Comparison of ENCODE assay signal across 8 cellular contexts in genomic region chrX:64925480-64925879, GRCh38. TPM values are rescaled to one million over a fixed set of nuclear protein-coding genes. Genes with fewer than 3 reads are reported as not detected.
"Had no signal": no experiment of that assay in that cellular context is flagged by ENCODE, and none has a peak within 500 bp of the region (broad histone marks: within the 10 kb centered on the region; RNA-seq: fewer than 3 reads in every experiment).

No MANE protein-coding gene starts in this region.

- ATAC-seq: GM12878 had no signal

- H3K4me3 ChIP-seq: GM12878 had no signal

- FAIRE-seq: G401.6, GM12878, GM12891, GM12892, GM18507 had no signal

- DNase-seq: GDM1, GF-D8 had no signal

RNA-seq across cellular contexts. Expression of gene ZC4H2, which starts 50.8 kb away (rescaled TPM):
- total RNA-seq: G401 had no signal
